Comparison of ENCODE assay signal across 1 cellular context in the genomic region with DNA sequence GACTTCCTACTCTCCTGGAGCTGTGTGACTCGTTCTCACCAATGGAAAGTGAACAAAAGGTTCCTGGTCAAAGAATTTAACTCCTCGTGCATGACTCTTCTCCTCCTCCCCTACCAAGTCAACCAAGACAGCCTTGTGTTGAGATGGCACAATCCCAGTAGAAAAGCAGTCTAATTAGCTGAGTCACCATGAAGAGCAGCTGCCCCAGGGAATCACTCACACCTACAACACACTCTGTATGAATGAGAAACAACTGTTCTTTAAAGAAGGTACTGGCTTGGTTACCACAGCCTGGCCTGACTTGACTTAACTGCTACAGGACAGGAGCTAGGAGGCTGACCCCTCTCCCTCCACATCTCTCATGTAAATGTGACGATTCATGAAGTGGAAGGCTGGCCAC.
TF ChIP-seq lines count a peak whose summit lies in the region.

No MANE protein-coding gene starts in this region.

TF ChIP-seq in H1, 55 proteins besides CTCF, POLR2A, EP300 and RAD21:
- TF ChIP-seq BACH1 (IDR thresholded peaks at IDR 0.05; ENCODE audit: low read length) (peak; percentile 64; the same call in 1 of the 2 replicates), YY1 (IDR thresholded peaks at IDR 0.05; ENCODE audit: low read depth, low read length) (no peak), SP2 (IDR thresholded peaks at IDR 0.05; ENCODE audit: low read length) (no peak), HDAC2 (IDR thresholded peaks at IDR 0.05; ENCODE audit: borderline replicate concordance in 1 of 2, low read depth in 2 of 2, low read length in 2 of 2) (no peak), MAFK (IDR thresholded peaks at IDR 0.05; ENCODE audit: low read depth, low read length) (0 out of 2 replicates have a peak, but pooled peaks have one; percentile 4)
- TF ChIP-seq, protein P1, sequence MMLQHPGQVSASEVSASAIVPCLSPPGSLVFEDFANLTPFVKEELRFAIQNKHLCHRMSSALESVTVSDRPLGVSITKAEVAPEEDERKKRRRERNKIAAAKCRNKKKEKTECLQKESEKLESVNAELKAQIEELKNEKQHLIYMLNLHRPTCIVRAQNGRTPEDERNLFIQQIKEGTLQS (IDR thresholded peaks at IDR 0.05; ENCODE audit: insufficient read depth, low read depth, low read length) = no peak
